Comparison of ENCODE assay signal across 7 cellular contexts in genomic region chrX:21798677-21799219, GRCh38. TPM values are rescaled to one million over a fixed set of nuclear protein-coding genes. Genes with fewer than 3 reads are reported as not detected.
DNase-seq lines count a peak whose midpoint lies in the region; ATAC-seq and TF ChIP-seq lines count a peak whose summit lies in the region.

No MANE protein-coding gene starts in this region.

- peaks cover 12 to 42% of the 10 kb centered on the region in 2 donors for H3K4me1 ChIP-seq in thoracic aorta (ENCODE audit: control insufficient read depth in 1 of 2, low read depth in 2 of 2)

- H3K36me3 ChIP-seq in thoracic aorta, result no peaks in the 10 kb centered on the region

- DNase-seq in NCI-H2227 treated with DMSO at 0.1 percent for 48 hours (lab: John Stamatoyannopoulos, UW) (peak; percentile 83), fibroblast of pulmonary artery (ENCODE audit: low read depth) (peak; percentile 40), thoracic aorta (ENCODE audit: low spot score) (no peak), SK-N-DZ (ENCODE audit: low spot score) (no peak), GM10266 (ENCODE audit: extremely low spot score) (no peak)
- no peak for DNase-seq in activated naive CD4-positive, alpha-beta T cell treated with Interleukin-2 at 50 U/mL for 16 hours

- ATAC-seq in HG02852 (IDR thresholded peaks at IDR 0.05; ENCODE audit: unreplicated experiment) (peak; percentile 83), thoracic aorta (ENCODE audit: insufficient number of reproducible peaks, low FRiP score, low read depth) (peak; percentile 88)

- H3K9me3 ChIP-seq in thoracic aorta, result no peaks in the 10 kb centered on the region

- H3K27me3 ChIP-seq in thoracic aorta (replicated peaks; ENCODE audit: insufficient read depth), result no peaks in the 10 kb centered on the region

- no peak for TF ChIP-seq CTCF in fibroblast of pulmonary artery (IDR thresholded peaks at IDR 0.05; ENCODE audit: low read length, missing control alignments)
- TF ChIP-seq CTCF in thoracic aorta (IDR thresholded peaks at IDR 0.05), result no peak
- TF ChIP-seq CTCF in GM10266 (IDR thresholded peaks at IDR 0.05; ENCODE audit: control insufficient read depth, insufficient read depth, low read depth, missing control alignments), result no peak

- H3K4me3 ChIP-seq in fibroblast of pulmonary artery (replicated peaks; ENCODE audit: low read depth, low read length), result no peak overlapping the region
- H3K4me3 ChIP-seq in thoracic aorta, result no peak overlapping the region

- peak overlapping the region; percentile 17 to 61 for H3K27ac ChIP-seq in thoracic aorta

RNA-seq across cellular contexts. Expression of gene MBTPS2, which starts 40.7 kb away (rescaled TPM):
- total RNA-seq in thoracic aorta, result 10 to 100 TPM; 11.2 to 16.9 TPM
- 8.2 and 8.3 TPM in 2 replicates for polyA plus RNA-seq in SK-N-DZ (2014; cell fraction: cytosol; rRNA removed)
- 3.0 and 5.6 TPM in 2 replicates for polyA plus RNA-seq in SK-N-DZ (2014; cell fraction: nucleus; rRNA removed)

RNA-seq across cellular contexts. Expression of gene SMPX, which starts 40.8 kb away (rescaled TPM):
- 10 to 100 TPM in 1 of 2 donors, not detected in 1; 10.4 TPM for total RNA-seq in thoracic aorta
- not detected in 2 replicates for polyA plus RNA-seq in SK-N-DZ (2014; cell fraction: cytosol; rRNA removed)
- not detected in 2 replicates for polyA plus RNA-seq in SK-N-DZ (2014; cell fraction: nucleus; rRNA removed)

RNA-seq across cellular contexts. Expression of gene YY2, which starts 57.0 kb away (rescaled TPM):
- total RNA-seq in thoracic aorta, result 1 to 10 TPM; 1.5 to 4.2 TPM
- polyA plus RNA-seq in SK-N-DZ (2014; cell fraction: cytosol; rRNA removed), result 0.78 and 0.94 TPM in 2 replicates
- polyA plus RNA-seq in SK-N-DZ (2014; cell fraction: nucleus; rRNA removed), result 1.2 and 2.8 TPM in 2 replicates

Comparison
In these comparisons a context has a peak if more than half of its experiments do, and no peak if none do; other contexts are left out.
1. DNase-seq: peak in NCI-H2227 treated with DMSO at 0.1 percent for 48 hours (single experiment) and fibroblast of pulmonary artery (single experiment); none in thoracic aorta (single experiment), activated naive CD4-positive, alpha-beta T cell treated with Interleukin-2 at 50 U/mL for 16 hours (single experiment), SK-N-DZ (single experiment) and GM10266 (single experiment).